Comparison of ENCODE assay signal across 8 cellular contexts in genomic region chr11:32890843-32891656, GRCh38. TPM values are rescaled to one million over a fixed set of nuclear protein-coding genes. Genes with fewer than 3 reads are reported as not detected.
A peak's percentile ranks its signal among the peaks of the same experiment; 100 is the strongest.
DNase-seq lines count a peak whose midpoint lies in the region; ATAC-seq and TF ChIP-seq lines count a peak whose summit lies in the region.

No MANE protein-coding gene starts in this region.

- DNase-seq in DMS153 (lab: John Stamatoyannopoulos, UW) (peak; percentile 79), WTC11 (ENCODE audit: low spot score) (peak; percentile 46), memory B cell (ENCODE audit: low spot score in 2 of 2) (no peak), heart left ventricle (no peak), T1000 (lab: John Stamatoyannopoulos, UW) (no peak), NCI-H2171 (lab: John Stamatoyannopoulos, UW) (no peak)

- POLR2A ChIA-PET in WTC11 (lab: Charles Lee): interaction anchor here (0.6 kb wide), 1 partner anchor 89 kb away, joined by 4 read pairs; no protein-coding TSS in a partner anchor

- peaks cover 6% of the 10 kb centered on the region; the same call in 1 of the 2 replicates for H3K36me3 ChIP-seq in HUES64 (ENCODE audit: insufficient read depth, low read length)
- H3K36me3 ChIP-seq in heart left ventricle: no peaks in the 10 kb centered on the region

- H3K27me3 Mint-ChIP-seq in WTC11 (ENCODE audit: low read depth): no peaks in the 10 kb centered on the region
- H3K27me3 Mint-ChIP-seq in memory B cell: no peaks in the 10 kb centered on the region

- H3K4me1 ChIP-seq in HUES64 (ENCODE audit: insufficient read depth, low read length): peaks cover 23% of the 10 kb centered on the region
- H3K4me1 ChIP-seq in heart left ventricle: peaks cover 0 to 32% (median 6%) of the 10 kb centered on the region in 12 donors

- H3K27ac Mint-ChIP-seq in WTC11 (peak overlapping the region; percentile 97), memory B cell (no peak overlapping the region)

- H3K4me3 Mint-ChIP-seq in WTC11 (peak overlapping the region; percentile 83), memory B cell (peak overlapping the region; percentile 84)

- intact Hi-C loops in heart left ventricle (cut with DNase I): loop anchor here in 2 of 10 donors (5.0 to 10.0 kb wide), 2 partner anchors 144 to 146 kb away; partner anchors contain the start of gene TCP11L1 (in 2 of the 2)

- WGBS in HUES64: 3% methylated on average over 9 of the region's 11 CpGs
- WGBS in heart left ventricle, 4 donors: 78 to 85% (median 84%) methylated on average over 11 of the region's 11 CpGs

- peak overlapping the region; percentile 96 for H3K9ac ChIP-seq in HUES64 (ENCODE audit: low read depth, low read length)

- peaks cover 39% of the 10 kb centered on the region for H3K4me1 Mint-ChIP-seq in WTC11
- H3K4me1 Mint-ChIP-seq in memory B cell: peaks cover 19% of the 10 kb centered on the region

- peaks cover 33% of the 10 kb centered on the region for H3K36me3 Mint-ChIP-seq in WTC11
- H3K36me3 Mint-ChIP-seq in memory B cell: no peaks in the 10 kb centered on the region

- H3K9me3 ChIP-seq in HUES64 (ENCODE audit: insufficient read depth, low read depth, low read length) (peaks cover 5% of the 10 kb centered on the region; the same call in 1 of the 2 replicates), heart left ventricle (no peaks in the 10 kb centered on the region)

- ATAC-seq in WTC11 (peak; percentile 9; the same call in 1 of the 2 replicates), memory B cell (ENCODE audit: low read depth) (no peak), heart left ventricle (no peak), HG02763 (IDR thresholded peaks at IDR 0.05; ENCODE audit: unreplicated experiment) (no peak)

- TF ChIP-seq CTCF in WTC11 (IDR thresholded peaks at IDR 0.05): no peak
- TF ChIP-seq CTCF in heart left ventricle (IDR thresholded peaks at IDR 0.05): no peak

- H3K9me3 Mint-ChIP-seq in WTC11 (peaks cover 21% of the 10 kb centered on the region), memory B cell (no peaks in the 10 kb centered on the region)

- peak overlapping the region; percentile 100 for H3K27ac ChIP-seq in HUES64 (ENCODE audit: low read depth, low read length)
- H3K27ac ChIP-seq in heart left ventricle: no peak overlapping the region

- CTCF ChIA-PET in WTC11 (lab: Charles Lee): no interaction called here

- H3K27me3 ChIP-seq in HUES64 (ENCODE audit: insufficient read depth, low read length) (no peaks in the 10 kb centered on the region), heart left ventricle (no peaks in the 10 kb centered on the region)

- peak overlapping the region; percentile 79 for H3K4me3 ChIP-seq in HUES64 (ENCODE audit: low read length)
- no peak overlapping the region for H3K4me3 ChIP-seq in heart left ventricle

- TF ChIP-seq POLR2A in heart left ventricle (IDR thresholded peaks at IDR 0.05): no peak

TF ChIP-seq in WTC11, 78 proteins besides CTCF, POLR2A, EP300 and RAD21:
- TF ChIP-seq FOXK1 (CRISPR knock-in tag; IDR thresholded peaks at IDR 0.05): 0 out of 2 replicates have a peak, but pooled peaks have one; percentile 27
- no peak for TF ChIP-seq ERG (CRISPR knock-in tag; IDR thresholded peaks at IDR 0.05)
- TF ChIP-seq TEAD1 (CRISPR knock-in tag; IDR thresholded peaks at IDR 0.05): peak; percentile 58; the same call in 1 of the 2 replicates
- no peak for TF ChIP-seq FOXP4 (CRISPR knock-in tag; IDR thresholded peaks at IDR 0.05)
- TF ChIP-seq HMGA2 (CRISPR knock-in tag; IDR thresholded peaks at IDR 0.05): no peak
- TF ChIP-seq AR (CRISPR knock-in tag; IDR thresholded peaks at IDR 0.05): no peak
- peak; percentile 69 for TF ChIP-seq ETV6 (CRISPR knock-in tag; IDR thresholded peaks at IDR 0.05)

RNA-seq across cellular contexts. Expression of gene QSER1, which starts 1.6 kb away (rescaled TPM):
- 52.1 TPM for polyA plus RNA-seq in HUES64 (2013, experiment 1 of 2)
- polyA plus RNA-seq in HUES64 (2013, experiment 2 of 2): 47.2 TPM
- total RNA-seq in WTC11 (2021) (74.0 to 84.0 TPM (median 79.3 TPM) in 3 replicates), heart left ventricle (10 to 100 TPM; 14.7 to 25.3 (median 19.4) TPM)
- polyA plus RNA-seq in heart left ventricle: 1 to 10 TPM; 2.1 to 5.9 TPM

Comparison
In these comparisons a context has a peak if more than half of its experiments do, and no peak if none do; other contexts are left out.
1. DNase-seq: peak in DMS153 (single experiment) and WTC11 (single experiment); none in memory B cell (0 of 2), heart left ventricle (0 of 5), T1000 (single experiment) and NCI-H2171 (single experiment).